ENCODE assay signal across 29 cellular contexts in the genomic region with DNA sequence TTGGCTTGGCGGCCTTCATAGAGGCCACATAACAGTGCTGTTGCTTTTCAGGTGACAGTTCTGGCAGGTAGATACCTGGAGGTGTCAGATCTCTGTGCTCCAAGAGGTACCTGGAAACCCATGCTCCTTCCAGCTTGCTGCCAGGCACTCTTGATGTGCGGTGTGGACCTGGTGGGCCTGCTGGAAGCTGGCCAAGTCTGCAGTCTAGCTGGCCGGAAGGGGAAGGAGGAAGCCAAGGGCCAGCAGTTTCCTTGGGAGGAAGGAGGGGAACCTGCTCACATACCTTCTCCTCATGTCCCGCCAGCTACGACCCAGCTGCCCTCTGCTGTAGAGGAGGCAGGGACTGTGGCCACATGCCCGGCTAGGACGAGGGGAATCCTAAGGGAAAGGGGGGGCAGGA.
"Had no signal": no experiment of that assay in that cellular context is flagged by ENCODE, and none has a peak within 500 bp of the region (broad histone marks: within the 10 kb centered on the region; RNA-seq: fewer than 3 reads in every experiment).

No MANE protein-coding gene starts in this region.

- H3K4me3 ChIP-seq: esophagus muscularis mucosa, gastrocnemius medialis, heart left ventricle had no signal

- H3K27me3 ChIP-seq: brain microvascular endothelial cell, foreskin keratinocyte, gastrocnemius medialis had no signal

- DNase-seq: activated CD4-positive, alpha-beta memory T cell treated with anti-CD3 and anti-CD28 coated beads for 36 hours; activated CD4-positive, alpha-beta T cell treated with anti-CD3 and anti-CD28 coated beads for 36 hours; activated CD4-positive, alpha-beta T cell treated with anti-CD3 and anti-CD28 coated beads, Interleukin-2, amount 10 ng/mL, durations not matched to agents 24 days and 14 days; activated CD4-positive, CD25-positive, alpha-beta regulatory T cell; activated CD4-positive, CD25-positive, alpha-beta regulatory T cell treated with anti-CD3 and anti-CD28 coated beads, Interleukin-2, amount 50 U/mL, for 72 hours; activated CD8-positive, alpha-beta memory T cell treated with anti-CD3 and anti-CD28 coated beads, Interleukin-2, amount 10 ng/mL, durations not matched to agents 7 days and 5 days; activated CD8-positive, alpha-beta memory T cell treated with anti-CD3 and anti-CD28 coated beads, Interleukin-2, amount 50 U/mL, for 4 hours; activated CD8-positive, alpha-beta T cell treated with anti-CD3 and anti-CD28 coated beads, Interleukin-2, amount 10 ng/mL, durations not matched to agents 7 days and 5 days; activated gamma-delta T cell treated with Interleukin-2 at 50 U/mL for 16 hours; activated naive CD4-positive, alpha-beta T cell treated with anti-CD3 and anti-CD28 coated beads, Interleukin-2, amount 50 U/mL, for 16 hours; activated naive CD4-positive, alpha-beta T cell treated with Interleukin-2 at 50 U/mL for 16 hours; activated T-cell treated with anti-CD3 and anti-CD28 coated beads, Interleukin-2, amount 50 U/mL, for 1 hour; activated T-cell treated with anti-CD3 and anti-CD28 coated beads, Interleukin-2, amount 50 U/mL, for 48 hours; amniotic stem cell; anterior cingulate cortex; brain microvascular endothelial cell; cortex of kidney; dermis blood vessel endothelial cell; effector CD4-positive, alpha-beta T cell; effector memory CD8-positive, alpha-beta T cell; erythroblast; foreskin keratinocyte; gastrocnemius medialis; glutamatergic neuron; heart left ventricle; T-helper 1 cell; T-helper 17 cell; T1000 had no signal

- H3K36me3 ChIP-seq: brain microvascular endothelial cell, esophagus muscularis mucosa, gastrocnemius medialis, heart left ventricle had no signal

- H3K4me1 ChIP-seq: esophagus muscularis mucosa, foreskin keratinocyte, gastrocnemius medialis had no signal

- H3K9me3 ChIP-seq: gastrocnemius medialis, heart left ventricle had no signal

- H3K27ac ChIP-seq: brain microvascular endothelial cell, esophagus muscularis mucosa, foreskin keratinocyte, gastrocnemius medialis, heart left ventricle had no signal

- ATAC-seq: activated CD4-positive, alpha-beta T cell treated with anti-CD3 and anti-CD28 coated beads for 36 hours; activated CD8-positive, alpha-beta memory T cell treated with anti-CD3 and anti-CD28 coated beads, Interleukin-2, amount 10 ng/mL, durations not matched to agents 7 days and 5 days; activated CD8-positive, alpha-beta T cell treated with anti-CD3 and anti-CD28 coated beads, Interleukin-2, amount 10 ng/mL, durations not matched to agents 7 days and 5 days; effector memory CD8-positive, alpha-beta T cell; foreskin keratinocyte; gastrocnemius medialis; heart left ventricle; T-helper 17 cell had no signal
